In genomic region chr19:10486551-10486950, GRCh38 we compare ENCODE assay signal across 1 cellular context.
TF ChIP-seq lines count a peak whose summit lies in the region.

No MANE protein-coding gene starts in this region.

TF ChIP-seq in HepG2, 621 proteins besides CTCF, POLR2A, EP300 and RAD21:
- TF ChIP-seq ZNF737 (CRISPR knock-in tag; IDR thresholded peaks at IDR 0.05; ENCODE audit: borderline replicate concordance) (no peak), E2F2 (CRISPR knock-in tag; IDR thresholded peaks at IDR 0.05; ENCODE audit: borderline replicate concordance) (no peak), ZNF687 (CRISPR knock-in tag; IDR thresholded peaks at IDR 0.05) (peak; percentile 34; the same call in 1 of the 2 replicates), HDAC1 (CRISPR knock-in tag; IDR thresholded peaks at IDR 0.05) (0 out of 2 replicates have a peak, but pooled peaks have one; percentile 5), ZBTB7B (CRISPR knock-in tag; IDR thresholded peaks at IDR 0.05) (0 out of 2 replicates have a peak, but pooled peaks have one; percentile 7)
